Comparison of ENCODE assay signal across 8 cellular contexts in the genomic region with DNA sequence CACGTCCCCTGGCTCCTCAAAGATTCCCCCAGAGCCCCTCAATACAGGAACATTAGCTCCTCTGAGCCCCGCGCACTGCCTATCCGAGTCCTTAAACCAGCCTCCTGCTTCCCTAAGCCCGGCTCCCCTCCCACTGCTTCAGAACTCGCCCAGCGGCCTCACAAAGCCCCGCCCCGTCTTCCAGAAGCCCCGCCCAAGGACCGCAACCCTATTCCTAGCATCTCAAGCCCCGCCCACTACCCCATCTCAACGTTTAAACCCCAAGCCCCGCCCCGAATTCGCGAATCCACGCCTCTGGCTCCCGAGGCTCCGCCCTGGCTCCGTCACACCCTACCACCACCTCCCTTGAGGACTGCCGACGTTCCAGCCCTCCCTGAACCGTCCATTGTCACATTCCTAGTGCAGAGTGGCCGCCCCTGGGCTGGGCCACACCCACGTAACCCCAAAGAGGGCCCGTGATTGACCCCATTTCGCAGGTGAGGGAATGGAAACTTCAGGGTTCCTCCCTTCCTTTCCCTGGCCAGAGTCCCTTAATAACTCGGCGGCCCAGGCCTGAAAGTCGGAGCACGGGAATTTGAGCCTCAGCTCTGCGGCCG. TPM values are rescaled to one million over a fixed set of nuclear protein-coding genes. Genes with fewer than 3 reads are reported as not detected.
DNase-seq lines count a peak whose midpoint lies in the region; ATAC-seq and TF ChIP-seq lines count a peak whose summit lies in the region.

No MANE protein-coding gene starts in this region.

- no peaks in the 10 kb centered on the region for H3K27me3 ChIP-seq in hepatocyte

- H2AFZ ChIP-seq in hepatocyte, result peak overlapping the region; percentile 67

- TF ChIP-seq CTCF in hepatocyte (IDR thresholded peaks at IDR 0.05; ENCODE audit: poor library complexity), result no peak

- H3K4me2 ChIP-seq in hepatocyte, result peak overlapping the region; percentile 76

- WGBS in hepatocyte (ENCODE audit: low lambda C conversion rate, missing lambda C conversion rate), result 6% methylated on average over 32 of the region's 34 CpGs

- H4K20me1 ChIP-seq in hepatocyte (ENCODE audit: insufficient read depth, poor library complexity, severe bottlenecking), result peaks cover 27% of the 10 kb centered on the region

- peak overlapping the region; percentile 61 for H3K4me3 ChIP-seq in hepatocyte

- H3K36me3 ChIP-seq in hepatocyte (replicated peaks; ENCODE audit: insufficient read depth, low read depth), result no peaks in the 10 kb centered on the region

- no peaks in the 10 kb centered on the region for H3K9me2 ChIP-seq in hepatocyte (replicated peaks; ENCODE audit: insufficient read depth)

- H3K9me3 ChIP-seq in hepatocyte (ENCODE audit: low read depth), result no peaks in the 10 kb centered on the region

- peak overlapping the region; percentile 97 for H3K27ac ChIP-seq in hepatocyte

- H3K79me2 ChIP-seq in hepatocyte, result peaks cover 36% of the 10 kb centered on the region

- H3K4me1 ChIP-seq in hepatocyte (ENCODE audit: insufficient read depth), result peaks cover 22% of the 10 kb centered on the region

- ATAC-seq in GM18505 (IDR thresholded peaks at IDR 0.05; ENCODE audit: unreplicated experiment) (peak; percentile 44), HG02973 (IDR thresholded peaks at IDR 0.05; ENCODE audit: unreplicated experiment) (peak; percentile 43)

- TF ChIP-seq POLR2A in GM18505 (IDR thresholded peaks at IDR 0.05; ENCODE audit: borderline replicate concordance, extremely low read depth, insufficient read depth, insufficient read length), result no peak

- peak; percentile 89 for DNase-seq in NCI-H1930 (lab: John Stamatoyannopoulos, UW)
- DNase-seq in T1000 (lab: John Stamatoyannopoulos, UW), result peak; percentile 97
- DNase-seq in astrocyte of the hippocampus (ENCODE audit: low read depth, low spot score), result peak; percentile 99
- peak; percentile 100 for DNase-seq in hepatocyte (ENCODE audit: low spot score)
- peak; percentile 91 for DNase-seq in renal cortical epithelial cell (ENCODE audit: low read depth)
- DNase-seq in DMS79 (lab: John Stamatoyannopoulos, UW), result no peak

RNA-seq across cellular contexts. Expression of a gene that starts 0.6 kb away (rescaled TPM):
- total RNA-seq in hepatocyte (109 and 137 TPM in 2 replicates), renal cortical epithelial cell (215 and 235 TPM in 2 replicates)
- polyA plus RNA-seq in hepatocyte, result 76.5 and 110 TPM in 2 replicates
